In genomic region chr1:241161188-241161689, GRCh38 we compare ENCODE assay signal across 34 cellular contexts.
"Had no signal": no experiment of that assay in that cellular context is flagged by ENCODE, and none has a peak within 500 bp of the region (broad histone marks: within the 10 kb centered on the region; RNA-seq: fewer than 3 reads in every experiment).

No MANE protein-coding gene starts in this region.

- H3K4me3 ChIP-seq: ascending aorta, breast epithelium, cardiac muscle cell, esophagus muscularis mucosa, gastroesophageal sphincter, heart right ventricle, hepatocyte had no signal

- H3K27me3 Mint-ChIP-seq: activated B cell treated with CpG ODN at 0.5 μM for 24 hours; activated CD8-positive, alpha-beta memory T cell treated with anti-CD3 and anti-CD28 coated beads, Interleukin-2, amount 10 ng/mL, durations not matched to agents 7 days and 5 days; activated naive CD4-positive, alpha-beta T cell treated with anti-CD3 and anti-CD28 coated beads, Interleukin-2, amount 10 ng/mL, durations not matched to agents 7 days and 5 days; activated naive CD8-positive, alpha-beta T cell treated with anti-CD3 and anti-CD28 coated beads, Interleukin-2, amount 10 ng/mL, durations not matched to agents 7 days and 5 days; central memory CD8-positive, alpha-beta T cell; effector memory CD8-positive, alpha-beta T cell had no signal

- H3K27ac Mint-ChIP-seq: activated B cell treated with CpG ODN at 0.5 μM for 24 hours; activated CD8-positive, alpha-beta memory T cell treated with anti-CD3 and anti-CD28 coated beads, Interleukin-2, amount 10 ng/mL, durations not matched to agents 7 days and 5 days; activated CD8-positive, alpha-beta T cell treated with anti-CD3 and anti-CD28 coated beads, Interleukin-2, amount 10 ng/mL, durations not matched to agents 7 days and 5 days; activated naive CD4-positive, alpha-beta T cell treated with anti-CD3 and anti-CD28 coated beads, Interleukin-2, amount 10 ng/mL, durations not matched to agents 7 days and 5 days; activated naive CD4-positive, alpha-beta T cell treated with anti-CD3 and anti-CD28 coated beads, Interleukin-2, amount 50 U/mL, for 72 hours; activated naive CD8-positive, alpha-beta T cell treated with anti-CD3 and anti-CD28 coated beads, Interleukin-2, amount 10 ng/mL, durations not matched to agents 7 days and 5 days; activated T-helper 1 cell treated with anti-CD3 and anti-CD28 coated beads, Interleukin-12 subunit alpha, Interleukin-12 subunit beta, Interleukin-2, Interleukin-4 antibody, amounts not matched to agents 30 ng/mL and 10 ng/mL and 1 ng/mL, durations not matched to agents 14 hours and 24 hours and 36 hours; activated T-helper 2 cell treated with anti-CD3 and anti-CD28 coated beads, Interferon-gamma antibody, Interleukin-2, Interleukin-4, amounts not matched to agents 10 μg/mL and 5 μg/mL and 100 μg/mL, durations not matched to agents 14 hours and 24 hours and 36 hours; brain; effector memory CD8-positive, alpha-beta T cell had no signal

- H3K79me2 ChIP-seq: hepatocyte had no signal

- H3K4me2 ChIP-seq: hepatocyte had no signal

- H3K9me3 Mint-ChIP-seq: activated B cell treated with CpG ODN at 0.5 μM for 24 hours, brain had no signal

- H3K4me1 ChIP-seq: ascending aorta, breast epithelium, esophagus muscularis mucosa, foreskin keratinocyte, gastroesophageal sphincter, heart right ventricle had no signal

- H2AFZ ChIP-seq: hepatocyte had no signal

- H3K27ac ChIP-seq: ascending aorta, breast epithelium, cardiac muscle cell, esophagus muscularis mucosa, foreskin keratinocyte, gastroesophageal sphincter, heart right ventricle, hepatocyte, VCaP had no signal

- ATAC-seq: activated CD4-positive, CD25-positive, alpha-beta regulatory T cell treated with anti-CD3 and anti-CD28 coated beads, Interleukin-2, amount 50 U/mL, for 24 hours; activated CD8-positive, alpha-beta memory T cell treated with anti-CD3 and anti-CD28 coated beads, Interleukin-2, amount 10 ng/mL, durations not matched to agents 7 days and 5 days; activated CD8-positive, alpha-beta T cell treated with anti-CD3 and anti-CD28 coated beads, Interleukin-2, amount 10 ng/mL, durations not matched to agents 7 days and 5 days; activated naive CD4-positive, alpha-beta T cell treated with anti-CD3 and anti-CD28 coated beads, Interleukin-2, amount 50 U/mL, for 72 hours; effector memory CD8-positive, alpha-beta T cell; foreskin keratinocyte; gastroesophageal sphincter; heart right ventricle had no signal

- H3K36me3 ChIP-seq: ascending aorta, breast epithelium, cardiac muscle cell, esophagus muscularis mucosa, gastroesophageal sphincter, heart right ventricle had no signal

- H3K4me3 Mint-ChIP-seq: activated B cell treated with CpG ODN at 0.5 μM for 24 hours; activated CD8-positive, alpha-beta memory T cell treated with anti-CD3 and anti-CD28 coated beads, Interleukin-2, amount 10 ng/mL, durations not matched to agents 7 days and 5 days; activated CD8-positive, alpha-beta T cell treated with anti-CD3 and anti-CD28 coated beads, Interleukin-2, amount 10 ng/mL, durations not matched to agents 7 days and 5 days; activated naive CD4-positive, alpha-beta T cell treated with anti-CD3 and anti-CD28 coated beads, Interleukin-2, amount 10 ng/mL, durations not matched to agents 7 days and 5 days; activated naive CD8-positive, alpha-beta T cell treated with anti-CD3 and anti-CD28 coated beads, Interleukin-2, amount 10 ng/mL, durations not matched to agents 7 days and 5 days; activated T-helper 1 cell treated with anti-CD3 and anti-CD28 coated beads, Interleukin-12 subunit alpha, Interleukin-12 subunit beta, Interleukin-2, Interleukin-4 antibody, amounts not matched to agents 30 ng/mL and 10 ng/mL and 1 ng/mL, durations not matched to agents 14 hours and 24 hours and 36 hours; brain; central memory CD8-positive, alpha-beta T cell; effector memory CD8-positive, alpha-beta T cell had no signal

- H3K36me3 Mint-ChIP-seq: activated CD8-positive, alpha-beta memory T cell treated with anti-CD3 and anti-CD28 coated beads, Interleukin-2, amount 10 ng/mL, durations not matched to agents 7 days and 5 days; activated naive CD4-positive, alpha-beta T cell treated with anti-CD3 and anti-CD28 coated beads, Interleukin-2, amount 10 ng/mL, durations not matched to agents 7 days and 5 days; activated naive CD4-positive, alpha-beta T cell treated with anti-CD3 and anti-CD28 coated beads, Interleukin-2, amount 50 U/mL, for 72 hours; activated naive CD8-positive, alpha-beta T cell treated with anti-CD3 and anti-CD28 coated beads, Interleukin-2, amount 10 ng/mL, durations not matched to agents 7 days and 5 days; brain had no signal

- H3K27me3 ChIP-seq: ascending aorta, breast epithelium, cardiac muscle cell, esophagus muscularis mucosa, foreskin keratinocyte, gastroesophageal sphincter, hepatocyte had no signal

- H3K9me3 ChIP-seq: ascending aorta, breast epithelium, esophagus muscularis mucosa, gastroesophageal sphincter, heart right ventricle had no signal

- H3K4me1 Mint-ChIP-seq: activated CD8-positive, alpha-beta memory T cell treated with anti-CD3 and anti-CD28 coated beads, Interleukin-2, amount 10 ng/mL, durations not matched to agents 7 days and 5 days; activated naive CD4-positive, alpha-beta T cell treated with anti-CD3 and anti-CD28 coated beads, Interleukin-2, amount 10 ng/mL, durations not matched to agents 7 days and 5 days; activated naive CD8-positive, alpha-beta T cell treated with anti-CD3 and anti-CD28 coated beads, Interleukin-2, amount 10 ng/mL, durations not matched to agents 7 days and 5 days; central memory CD8-positive, alpha-beta T cell had no signal

- DNase-seq: activated B cell treated with CpG ODN at 0.5 μM for 24 hours; activated CD4-positive, alpha-beta T cell treated with anti-CD3 and anti-CD28 coated beads for 48 hours; activated CD4-positive, alpha-beta T cell treated with anti-CD3 and anti-CD28 coated beads, Interleukin-2, amount 50 U/mL, for 1 hour; activated CD4-positive, alpha-beta T cell treated with anti-CD3 and anti-CD28 coated beads, Interleukin-2, amount 50 U/mL, for 48 hours; activated CD8-positive, alpha-beta memory T cell treated with anti-CD3 and anti-CD28 coated beads, Interleukin-2, amount 10 ng/mL, durations not matched to agents 7 days and 5 days; activated CD8-positive, alpha-beta memory T cell treated with anti-CD3 and anti-CD28 coated beads, Interleukin-2, amount 50 U/mL, for 4 hours; activated CD8-positive, alpha-beta T cell treated with anti-CD3 and anti-CD28 coated beads, Interleukin-2, amount 10 ng/mL, durations not matched to agents 7 days and 5 days; activated effector memory CD4-positive, alpha-beta T cell treated with anti-CD3 and anti-CD28 coated beads, Interleukin-2, amount 50 U/mL, for 16 hours; activated naive CD4-positive, alpha-beta T cell; activated naive CD4-positive, alpha-beta T cell treated with anti-CD3 and anti-CD28 coated beads, Interleukin-2, amount 10 ng/mL, durations not matched to agents 7 days and 5 days; activated naive CD8-positive, alpha-beta T cell treated with anti-CD3 and anti-CD28 coated beads, Interleukin-2, amount 10 ng/mL, durations not matched to agents 7 days and 5 days; activated T-cell treated with anti-CD3 and anti-CD28 coated beads, Interleukin-2, amount 50 U/mL, for 1 hour; activated T-cell treated with anti-CD3 and anti-CD28 coated beads, Interleukin-2, amount 50 U/mL, for 48 hours; cortex of kidney; dermis blood vessel endothelial cell; effector CD4-positive, alpha-beta T cell; effector memory CD8-positive, alpha-beta T cell; erythroblast; foreskin keratinocyte; heart right ventricle; T-helper 2 cell had no signal
